9 cellular contexts compared by ENCODE assay signal in genomic region chr18:34153711-34154110, GRCh38.
A peak's percentile ranks its signal among the peaks of the same experiment; 100 is the strongest.
DNase-seq lines count a peak whose midpoint lies in the region; ATAC-seq and TF ChIP-seq lines count a peak whose summit lies in the region.
"Had no signal": no experiment of that assay in that cellular context is flagged by ENCODE, and none has a peak within 500 bp of the region (broad histone marks: within the 10 kb centered on the region; RNA-seq: fewer than 3 reads in every experiment).

No MANE protein-coding gene starts in this region.

- CTCF ChIA-PET in activated CD8-positive, alpha-beta memory T cell treated with anti-CD3 and anti-CD28 coated beads, Interleukin-2, amount 10 ng/mL, durations not matched to agents 7 days and 5 days (lab: Charles Lee) = no interaction called here

- H3K27me3 Mint-ChIP-seq in activated CD8-positive, alpha-beta memory T cell treated with anti-CD3 and anti-CD28 coated beads, Interleukin-2, amount 10 ng/mL, durations not matched to agents 7 days and 5 days = peaks cover 4% of the 10 kb centered on the region

- H3K4me3 ChIP-seq in GM12865 (ENCODE audit: low read depth, low read length) = no peak overlapping the region
- H3K4me3 ChIP-seq: K562 had no signal

- H3K4me3 Mint-ChIP-seq in activated CD8-positive, alpha-beta memory T cell treated with anti-CD3 and anti-CD28 coated beads, Interleukin-2, amount 10 ng/mL, durations not matched to agents 7 days and 5 days = no peak overlapping the region

- H3K4me1 Mint-ChIP-seq in activated CD8-positive, alpha-beta memory T cell treated with anti-CD3 and anti-CD28 coated beads, Interleukin-2, amount 10 ng/mL, durations not matched to agents 7 days and 5 days = no peaks in the 10 kb centered on the region

- no peaks in the 10 kb centered on the region for H3K36me3 Mint-ChIP-seq in activated CD8-positive, alpha-beta memory T cell treated with anti-CD3 and anti-CD28 coated beads, Interleukin-2, amount 10 ng/mL, durations not matched to agents 7 days and 5 days

- ATAC-seq in HG02973 (IDR thresholded peaks at IDR 0.05; ENCODE audit: unreplicated experiment) (peak; percentile 66), left lobe of liver (peak; percentile 80), GM18498 (IDR thresholded peaks at IDR 0.05; ENCODE audit: unreplicated experiment) (no peak)
- no peak for ATAC-seq in activated CD8-positive, alpha-beta memory T cell treated with anti-CD3 and anti-CD28 coated beads, Interleukin-2, amount 10 ng/mL, durations not matched to agents 7 days and 5 days
- ATAC-seq: K562 had no signal

- DNase-seq in GM12865 (ENCODE audit: low read depth) (peak; percentile 60), OCI-M1 (lab: John Stamatoyannopoulos, UW) (peak; percentile 75), left lobe of liver (ENCODE audit: low spot score) (no peak), mucosa of gallbladder (ENCODE audit: low spot score) (no peak)
- no peak for DNase-seq in activated CD8-positive, alpha-beta memory T cell treated with anti-CD3 and anti-CD28 coated beads, Interleukin-2, amount 10 ng/mL, durations not matched to agents 7 days and 5 days
- DNase-seq in activated T-cell treated with anti-CD3 and anti-CD28 coated beads, Interleukin-2, amount 50 U/mL, for 48 hours = no peak

- H3K27ac Mint-ChIP-seq in activated CD8-positive, alpha-beta memory T cell treated with anti-CD3 and anti-CD28 coated beads, Interleukin-2, amount 10 ng/mL, durations not matched to agents 7 days and 5 days = no peak overlapping the region

- no peaks in the 10 kb centered on the region for H3K9me3 Mint-ChIP-seq in activated CD8-positive, alpha-beta memory T cell treated with anti-CD3 and anti-CD28 coated beads, Interleukin-2, amount 10 ng/mL, durations not matched to agents 7 days and 5 days (ENCODE audit: low read depth)

- no peak for TF ChIP-seq CTCF in GM12865 (IDR thresholded peaks at IDR 0.05; ENCODE audit: insufficient read depth, low read depth, low read length, missing control alignments)

Comparison
In these comparisons a context has a peak if more than half of its experiments do, and no peak if none do; other contexts are left out.
1. DNase-seq: peak in GM12865 (single experiment) and OCI-M1 (single experiment); none in left lobe of liver (single experiment), activated CD8-positive, alpha-beta memory T cell treated with anti-CD3 and anti-CD28 coated beads, Interleukin-2, amount 10 ng/mL, durations not matched to agents 7 days and 5 days (single experiment), activated T-cell treated with anti-CD3 and anti-CD28 coated beads, Interleukin-2, amount 50 U/mL, for 48 hours (0 of 2) and mucosa of gallbladder (single experiment).
2. ATAC-seq: peak in HG02973 (single experiment) and left lobe of liver (single experiment); none in activated CD8-positive, alpha-beta memory T cell treated with anti-CD3 and anti-CD28 coated beads, Interleukin-2, amount 10 ng/mL, durations not matched to agents 7 days and 5 days (single experiment) and GM18498 (single experiment).